In the genomic region with DNA sequence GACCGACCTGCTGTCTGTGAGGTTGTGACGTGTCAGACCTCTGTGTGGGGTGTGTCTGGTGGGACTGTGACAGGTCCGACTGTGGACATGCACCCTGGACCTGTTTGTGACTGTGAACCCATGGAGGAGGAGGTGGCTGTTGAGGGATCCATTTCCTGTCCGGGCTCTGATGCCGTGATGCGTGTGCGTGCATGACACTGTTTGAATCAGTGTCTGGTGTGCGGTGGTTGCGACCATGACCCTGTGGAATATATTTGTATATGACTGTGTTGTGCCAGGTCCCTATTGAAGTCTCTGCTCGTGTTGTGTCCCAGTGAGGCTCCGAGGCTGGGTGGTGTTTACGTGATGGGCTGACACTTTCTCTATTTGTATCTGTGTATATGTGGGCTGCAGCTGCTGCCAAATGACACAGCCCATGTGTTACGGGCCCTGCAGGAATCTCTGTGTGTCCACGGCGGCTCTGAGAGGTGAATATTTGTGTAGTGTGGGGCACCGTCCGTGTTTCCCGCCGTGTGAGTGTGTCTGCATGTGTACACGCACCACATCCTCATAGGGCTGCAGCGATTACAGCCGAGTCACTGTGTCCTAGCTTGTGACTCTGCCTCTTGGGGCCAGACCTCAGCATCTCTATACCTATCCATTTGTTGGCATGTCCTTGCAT, we compare ENCODE assay signal across 8 cellular contexts. TPM values are rescaled to one million over a fixed set of nuclear protein-coding genes. Genes with fewer than 3 reads are reported as not detected.
DNase-seq lines count a peak whose midpoint lies in the region; ATAC-seq and TF ChIP-seq lines count a peak whose summit lies in the region.

No MANE protein-coding gene starts in this region.

- no peak for DNase-seq in memory B cell (ENCODE audit: low spot score in 2 of 2)
- no peak for DNase-seq in type B pancreatic cell (ENCODE audit: extremely low spot score, unreplicated experiment)
- no peak for DNase-seq in NCI-H2107 (lab: John Stamatoyannopoulos, UW)
- DNase-seq in NCI-H2227 treated with DMSO at 0.1 percent for 48 hours (lab: John Stamatoyannopoulos, UW), result no peak
- no peak for DNase-seq in SW 1271 (lab: John Stamatoyannopoulos, UW)

- no peak for TF ChIP-seq CTCF in type B pancreatic cell (conservative IDR thresholded peaks at IDR 0.05)

- H3K27ac Mint-ChIP-seq in activated naive CD4-positive, alpha-beta T cell treated with anti-CD3 and anti-CD28 coated beads, Interleukin-2, amount 50 U/mL, for 24 hours, result peak overlapping the region; percentile 98
- H3K27ac Mint-ChIP-seq in memory B cell (peak overlapping the region; percentile 89), type B pancreatic cell (peak overlapping the region; percentile 50)

- H3K36me3 Mint-ChIP-seq in activated naive CD4-positive, alpha-beta T cell treated with anti-CD3 and anti-CD28 coated beads, Interleukin-2, amount 50 U/mL, for 24 hours, result peaks cover 13% of the 10 kb centered on the region
- H3K36me3 Mint-ChIP-seq in memory B cell (peaks cover 20% of the 10 kb centered on the region), type B pancreatic cell (no peaks in the 10 kb centered on the region)

- ATAC-seq in GM18873 (IDR thresholded peaks at IDR 0.05; ENCODE audit: low FRiP score, unreplicated experiment) (peak; percentile 3), HG03108 (IDR thresholded peaks at IDR 0.05; ENCODE audit: unreplicated experiment) (peak; percentile 6), memory B cell (ENCODE audit: low read depth) (peak; percentile 4)

- no peaks in the 10 kb centered on the region for H3K9me3 Mint-ChIP-seq in activated naive CD4-positive, alpha-beta T cell treated with anti-CD3 and anti-CD28 coated beads, Interleukin-2, amount 50 U/mL, for 24 hours
- H3K9me3 Mint-ChIP-seq in memory B cell, result no peaks in the 10 kb centered on the region
- no peaks in the 10 kb centered on the region for H3K9me3 Mint-ChIP-seq in type B pancreatic cell

- peaks cover 72% of the 10 kb centered on the region for H3K4me1 Mint-ChIP-seq in activated naive CD4-positive, alpha-beta T cell treated with anti-CD3 and anti-CD28 coated beads, Interleukin-2, amount 50 U/mL, for 24 hours
- H3K4me1 Mint-ChIP-seq in memory B cell (peaks cover 60% of the 10 kb centered on the region), type B pancreatic cell (ENCODE audit: unreplicated experiment) (peaks cover 40% of the 10 kb centered on the region)

- no peaks in the 10 kb centered on the region for H3K27me3 Mint-ChIP-seq in activated naive CD4-positive, alpha-beta T cell treated with anti-CD3 and anti-CD28 coated beads, Interleukin-2, amount 50 U/mL, for 24 hours
- H3K27me3 Mint-ChIP-seq in memory B cell (no peaks in the 10 kb centered on the region), type B pancreatic cell (peaks cover 38% of the 10 kb centered on the region)

- H3K4me3 Mint-ChIP-seq in activated naive CD4-positive, alpha-beta T cell treated with anti-CD3 and anti-CD28 coated beads, Interleukin-2, amount 50 U/mL, for 24 hours, result peak overlapping the region; percentile 85
- peak overlapping the region; percentile 63 for H3K4me3 Mint-ChIP-seq in memory B cell
- peak overlapping the region; percentile 15 for H3K4me3 Mint-ChIP-seq in type B pancreatic cell

RNA-seq across cellular contexts. Expression of gene CCDC97, which starts 18.3 kb away (rescaled TPM):
- total RNA-seq in type B pancreatic cell (ENCODE audit: low replicate concordance), result 26.7 and 42.6 TPM in 2 replicates

RNA-seq across cellular contexts. Expression of gene TGFB1, which starts 25.4 kb away (rescaled TPM):
- total RNA-seq in type B pancreatic cell (ENCODE audit: low replicate concordance), result 2.3 and 3.4 TPM in 2 replicates

RNA-seq across cellular contexts. Expression of gene B9D2, which starts 35.7 kb away (rescaled TPM):
- total RNA-seq in type B pancreatic cell (ENCODE audit: low replicate concordance), result 4.8 and 8.8 TPM in 2 replicates

RNA-seq across cellular contexts. Expression of gene TMEM91, which starts 48.0 kb away (rescaled TPM):
- total RNA-seq in type B pancreatic cell (ENCODE audit: low replicate concordance), result 2.0 and 8.1 TPM in 2 replicates

Comparison
In these comparisons a context has a peak if more than half of its experiments do, and no peak if none do; other contexts are left out.
1. H3K4me3 Mint-ChIP-seq: peak in every context shown above with its lines; median percentile 85 in activated naive CD4-positive, alpha-beta T cell treated with anti-CD3 and anti-CD28 coated beads, Interleukin-2, amount 50 U/mL, for 24 hours; 63 in memory B cell; 15 in type B pancreatic cell.